ENCODE assay signal across 8 cellular contexts in genomic region chrX:154378059-154378798, GRCh38. TPM values are rescaled to one million over a fixed set of nuclear protein-coding genes. Genes with fewer than 3 reads are reported as not detected.
A peak's percentile ranks its signal among the peaks of the same experiment; 100 is the strongest.
DNase-seq lines count a peak whose midpoint lies in the region; ATAC-seq and TF ChIP-seq lines count a peak whose summit lies in the region.

No MANE protein-coding gene starts in this region.

- H3K4me3 Mint-ChIP-seq in activated T-helper 17 cell treated with anti-CD3 and anti-CD28 coated beads, Interleukin-2, amount 50 U/mL, for 72 hours, result peak overlapping the region; percentile 85

- no peaks in the 10 kb centered on the region for H3K4me1 Mint-ChIP-seq in activated T-helper 17 cell treated with anti-CD3 and anti-CD28 coated beads, Interleukin-2, amount 50 U/mL, for 72 hours

- H3K79me2 ChIP-seq in osteoblast (ENCODE audit: insufficient read depth, low read length), result peaks cover 26% of the 10 kb centered on the region

- no peaks in the 10 kb centered on the region for H3K27me3 Mint-ChIP-seq in activated T-helper 17 cell treated with anti-CD3 and anti-CD28 coated beads, Interleukin-2, amount 50 U/mL, for 72 hours

- H3K9me3 Mint-ChIP-seq in activated T-helper 17 cell treated with anti-CD3 and anti-CD28 coated beads, Interleukin-2, amount 50 U/mL, for 72 hours, result no peaks in the 10 kb centered on the region

- no peaks in the 10 kb centered on the region for H3K4me1 ChIP-seq in foreskin keratinocyte
- peaks cover 9% of the 10 kb centered on the region for H3K4me1 ChIP-seq in osteoblast (ENCODE audit: insufficient read depth, low read length)

- TF ChIP-seq CTCF in LNCaP clone FGC (IDR thresholded peaks at IDR 0.05; ENCODE audit: control insufficient read depth, extremely low read depth, insufficient read depth) (no peak), foreskin keratinocyte (conservative IDR thresholded peaks at IDR 0.05) (peak; percentile 3), osteoblast (IDR thresholded peaks at IDR 0.05; ENCODE audit: extremely low read depth, low read depth, low read length) (no peak)

- H2AFZ ChIP-seq in osteoblast (ENCODE audit: low read length), result no peak overlapping the region

- peak overlapping the region; percentile 50 for H3K27ac Mint-ChIP-seq in activated T-helper 17 cell treated with anti-CD3 and anti-CD28 coated beads, Interleukin-2, amount 50 U/mL, for 72 hours

- H3K27me3 ChIP-seq in foreskin keratinocyte (no peaks in the 10 kb centered on the region), osteoblast (ENCODE audit: insufficient read depth, low read length) (no peaks in the 10 kb centered on the region)

- H3K36me3 ChIP-seq in osteoblast (ENCODE audit: insufficient read depth, low read length), result peaks cover 12% of the 10 kb centered on the region

- H4K20me1 ChIP-seq in osteoblast (ENCODE audit: insufficient read depth, low read length), result peaks cover 2% of the 10 kb centered on the region

- H3K4me2 ChIP-seq in osteoblast (ENCODE audit: insufficient read depth, low read length), result peak overlapping the region; percentile 66

- ATAC-seq in GM21367 (IDR thresholded peaks at IDR 0.05; ENCODE audit: unreplicated experiment), result peak; percentile 3
- peak; percentile 0 for ATAC-seq in activated T-helper 17 cell treated with anti-CD3 and anti-CD28 coated beads, Interleukin-2, amount 50 U/mL, for 72 hours (replicated peaks)
- no peak for ATAC-seq in foreskin keratinocyte
- ATAC-seq in HG02798 (IDR thresholded peaks at IDR 0.05; ENCODE audit: poor library complexity, unreplicated experiment), result no peak

- H3K36me3 Mint-ChIP-seq in activated T-helper 17 cell treated with anti-CD3 and anti-CD28 coated beads, Interleukin-2, amount 50 U/mL, for 72 hours (ENCODE audit: low read depth), result peaks cover 25% of the 10 kb centered on the region

- peak overlapping the region; percentile 50 for H3K4me3 ChIP-seq in LNCaP clone FGC (ENCODE audit: low read depth, low read length)
- peak overlapping the region; percentile 66 for H3K4me3 ChIP-seq in osteoblast (ENCODE audit: insufficient read depth, low read length)

- H3K27ac ChIP-seq in foreskin keratinocyte (peak overlapping the region; percentile 68), osteoblast (ENCODE audit: low read depth, low read length) (peak overlapping the region; percentile 85)

- peak; percentile 55 for DNase-seq in DMS53 treated with DMSO at 0.1 percent for 48 hours (lab: John Stamatoyannopoulos, UW; ENCODE audit: unreplicated experiment)
- DNase-seq in LNCaP clone FGC (ENCODE audit: low read depth), result no peak
- DNase-seq in foreskin keratinocyte, result no peak
- DNase-seq in osteoblast (ENCODE audit: insufficient read length, low spot score, missing footprints), result peak; percentile 99
- no peak for DNase-seq in HPDE6-E6E7 (ENCODE audit: extremely low spot score)

- no peaks in the 10 kb centered on the region for H3K9me3 ChIP-seq in osteoblast (ENCODE audit: low read depth, low read length)

RNA-seq across cellular contexts. Expression of gene EMD, which starts 0.9 kb away (rescaled TPM):
- 10 to 100 TPM; 86.5 to 87.5 TPM for total RNA-seq in activated T-helper 17 cell treated with anti-CD3 and anti-CD28 coated beads, Interleukin-2, amount 50 U/mL, for 72 hours
- total RNA-seq in foreskin keratinocyte (45.8 and 48.5 TPM in 2 replicates), osteoblast (28.0 and 29.7 TPM in 2 replicates)
- polyA plus RNA-seq in foreskin keratinocyte, result 121 and 128 TPM in 2 replicates

RNA-seq across cellular contexts. Expression of gene FLNA, which starts 3.8 kb away (rescaled TPM):
- 1,000 to 10,000 TPM; 1,274 to 1,383 TPM for total RNA-seq in activated T-helper 17 cell treated with anti-CD3 and anti-CD28 coated beads, Interleukin-2, amount 50 U/mL, for 72 hours
- total RNA-seq in foreskin keratinocyte, result 1,667 and 1,680 TPM in 2 replicates
- 1,552 and 1,648 TPM in 2 replicates for polyA plus RNA-seq in foreskin keratinocyte
- 2,632 and 3,431 TPM in 2 replicates for total RNA-seq in osteoblast

RNA-seq across cellular contexts. Expression of gene RPL10, which starts 19.9 kb away (rescaled TPM):
- total RNA-seq in activated T-helper 17 cell treated with anti-CD3 and anti-CD28 coated beads, Interleukin-2, amount 50 U/mL, for 72 hours, result 1,000 to 10,000 TPM; 1,604 to 1,651 TPM
- total RNA-seq in foreskin keratinocyte (2,470 and 2,821 TPM in 2 replicates), osteoblast (1,832 and 2,517 TPM in 2 replicates)
- 4,650 and 4,901 TPM in 2 replicates for polyA plus RNA-seq in foreskin keratinocyte

RNA-seq across cellular contexts. Expression of gene DNASE1L1, which starts 30.8 kb away (rescaled TPM):
- total RNA-seq in activated T-helper 17 cell treated with anti-CD3 and anti-CD28 coated beads, Interleukin-2, amount 50 U/mL, for 72 hours, result 10 to 100 TPM; 13.9 to 16.7 TPM
- 22.3 and 26.9 TPM in 2 replicates for total RNA-seq in foreskin keratinocyte
- polyA plus RNA-seq in foreskin keratinocyte, result 19.0 and 21.7 TPM in 2 replicates
- 58.9 and 74.6 TPM in 2 replicates for total RNA-seq in osteoblast

RNA-seq across cellular contexts. Expression of gene TAFAZZIN, which starts 33.1 kb away (rescaled TPM):
- total RNA-seq in activated T-helper 17 cell treated with anti-CD3 and anti-CD28 coated beads, Interleukin-2, amount 50 U/mL, for 72 hours, result 10 to 100 TPM; 39.3 to 40.8 TPM
- 26.5 and 31.9 TPM in 2 replicates for total RNA-seq in foreskin keratinocyte
- 36.2 and 36.4 TPM in 2 replicates for polyA plus RNA-seq in foreskin keratinocyte
- total RNA-seq in osteoblast, result 15.6 and 19.2 TPM in 2 replicates

Comparison
In these comparisons a context has a peak if more than half of its experiments do, and no peak if none do; other contexts are left out.
1. DNase-seq: peak in DMS53 treated with DMSO at 0.1 percent for 48 hours (single experiment) and osteoblast (single experiment); none in LNCaP clone FGC (single experiment), foreskin keratinocyte (0 of 2) and HPDE6-E6E7 (single experiment).
2. ATAC-seq: peak in GM21367 (single experiment) and activated T-helper 17 cell treated with anti-CD3 and anti-CD28 coated beads, Interleukin-2, amount 50 U/mL, for 72 hours (single experiment); none in foreskin keratinocyte (single experiment) and HG02798 (single experiment).